Comparison of ENCODE assay signal across 27 cellular contexts in genomic region chr13:110589991-110590390, GRCh38. TPM values are rescaled to one million over a fixed set of nuclear protein-coding genes. Genes with fewer than 3 reads are reported as not detected.
DNase-seq lines count a peak whose midpoint lies in the region; ATAC-seq, FAIRE-seq and TF ChIP-seq lines count a peak whose summit lies in the region.
"Had no signal": no experiment of that assay in that cellular context is flagged by ENCODE, and none has a peak within 500 bp of the region (broad histone marks: within the 10 kb centered on the region; RNA-seq: fewer than 3 reads in every experiment).

No MANE protein-coding gene starts in this region.

- H3K27me3 ChIP-seq in Loucy (ENCODE audit: insufficient read depth, low read length, poor library complexity, severe bottlenecking) (no peaks in the 10 kb centered on the region), K562 (ENCODE audit: control insufficient read depth in 2 of 2, insufficient read depth in 2 of 2, low read length in 2 of 2) (no peaks in the 10 kb centered on the region), stomach (no peaks in the 10 kb centered on the region)

- H3K9me3 ChIP-seq in Loucy (ENCODE audit: insufficient read depth, low read depth, low read length): no peaks in the 10 kb centered on the region
- no peaks in the 10 kb centered on the region for H3K9me3 ChIP-seq in K562 (replicated peaks; ENCODE audit: control insufficient read depth, insufficient read depth, low read depth, low read length)
- H3K9me3 ChIP-seq in stomach: no peaks in the 10 kb centered on the region
- H3K9me3 ChIP-seq: A549, Caco-2 had no signal

- 0% methylated on average over 1 of the region's 1 CpG for WGBS in K562 (ENCODE audit: insufficient coverage, low coverage, missing lambda C conversion rate)
- WGBS in stomach, 5 donors: 38 to 62% (median 57%) methylated on average over 1 of the region's 1 CpG

- TF ChIP-seq POLR2A in K562 (conservative IDR thresholded peaks at IDR 0.05) (no peak), stomach (IDR thresholded peaks at IDR 0.05) (no peak)

- no peaks in the 10 kb centered on the region for H3K4me1 ChIP-seq in Loucy (ENCODE audit: insufficient read depth, low read length, poor library complexity, severe bottlenecking)
- peaks cover 0 to 4% of the 10 kb centered on the region in 2 experiments; a peak in 2 of 5 replicates for H3K4me1 ChIP-seq in K562 (replicated peaks in 1 of 2; ENCODE audit: control insufficient read depth in 2 of 2, insufficient read depth in 2 of 2, low read length in 2 of 2)
- H3K4me1 ChIP-seq in stomach: peaks cover 0 to 13% (median 8%) of the 10 kb centered on the region in 4 donors
- H3K4me1 ChIP-seq: A549 had no signal

- H2AFZ ChIP-seq in Loucy (ENCODE audit: low read length): 0 out of 2 replicates have a peak overlapping the region, but pooled peaks have one; percentile 50
- H2AFZ ChIP-seq in K562 (ENCODE audit: low read depth, low read length): peak overlapping the region; percentile 51; the same call in 1 of the 2 replicates

- TF ChIP-seq EP300 in K562 (IDR thresholded peaks at IDR 0.05; ENCODE audit: low read length) (no peak), stomach (IDR thresholded peaks at IDR 0.05) (no peak)

- ATAC-seq in K562: 0 out of 3 replicates have a peak, but pooled peaks have one; percentile 26
- no peak for ATAC-seq in HG03520 (IDR thresholded peaks at IDR 0.05; ENCODE audit: unreplicated experiment)
- ATAC-seq: A549; CD8-positive, alpha-beta T cell; Panc1; T-cell had no signal

- no peak overlapping the region for H3K4me2 ChIP-seq in Loucy (ENCODE audit: low read depth, low read length, poor library complexity, severe bottlenecking)
- H3K4me2 ChIP-seq in K562 (ENCODE audit: insufficient read depth, low read length): no peak overlapping the region
- H3K4me2 ChIP-seq: A549, KMS-11 had no signal

- intact Hi-C loops in K562 (cut with micrococcal nuclease) (loop anchor here (5.0 to 10.0 kb wide), 2 partner anchors 327 to 455 kb away; partner anchors contain the start of gene ANKRD10), stomach (cut with DNase I; ENCODE audit: low total_unique reads) (loop anchor here (10.0 kb wide), 2 partner anchors 125 to 225 kb away; no protein-coding TSS in a partner anchor)

- TF ChIP-seq CTCF in Loucy (conservative IDR thresholded peaks at IDR 0.05; ENCODE audit: low read length) (no peak), K562 (IDR thresholded peaks at IDR 0.05 in 2 of 3, conservative IDR thresholded peaks at IDR 0.05 in 1 of 3; ENCODE audit: insufficient read depth in 2 of 3, low read depth in 1 of 3, low read length in 3 of 3) (no peak), stomach (IDR thresholded peaks at IDR 0.05) (no peak)

- no peak for FAIRE-seq in K562 (lab: Jason Lieb, UNC)
- FAIRE-seq: A549, GM12892, GM19239 had no signal

- no peak for TF ChIP-seq RAD21 in K562 (CRISPR knock-in tag; conservative IDR thresholded peaks at IDR 0.05 in 1 of 2, IDR thresholded peaks at IDR 0.05 in 1 of 2)

- H3K9me2 ChIP-seq in Loucy (replicated peaks; ENCODE audit: low read depth, low read length): no peaks in the 10 kb centered on the region

- DNase-seq in K562 (ENCODE audit: extremely low read depth in 1 of 4, low spot score in 3 of 4): no peak
- DNase-seq in fibroblast of peridontal ligament (ENCODE audit: extremely low read depth): peak; percentile 15
- DNase-seq in stomach: no peak
- no peak for DNase-seq in stimulated activated naive CD4-positive, alpha-beta T cell (lab: John Stamatoyannopoulos, UW)
- DNase-seq in NCI-H774 (lab: John Stamatoyannopoulos, UW): no peak
- DNase-seq: Caco-2; CD8-positive, alpha-beta T cell; DMS 273 treated with DMSO at 0.1 percent for 48 hours; DMS79; EL; GDM1; IMR-90; NCI-H1092 treated with DMSO at 0.1 percent for 48 hours; NCI-H1436 treated with DMSO at 0.1 percent for 48 hours; NCI-H187 treated with DMSO at 0.1 percent for 48 hours; NCI-H446; NCI-H524 treated with DMSO at 0.1 percent for 48 hours; SHP77; T-cell had no signal

- H3F3A ChIP-seq in Loucy (ENCODE audit: low read depth): no peaks in the 10 kb centered on the region

- no peaks in the 10 kb centered on the region for H3K79me2 ChIP-seq in Loucy (ENCODE audit: insufficient read depth, low read length)
- H3K79me2 ChIP-seq in K562 (ENCODE audit: control insufficient read depth, insufficient read depth, low read length): no peaks in the 10 kb centered on the region

- no peaks in the 10 kb centered on the region for H3K9me1 ChIP-seq in K562 (ENCODE audit: control insufficient read depth, insufficient read depth, low read length)

- in situ Hi-C loops in K562 (cut with MboI): loop anchor here (10.0 kb wide), 1 partner anchor 235 kb away; no protein-coding TSS in a partner anchor

- H3K36me3 ChIP-seq in Loucy (ENCODE audit: insufficient read depth, low read length) (no peaks in the 10 kb centered on the region), K562 (ENCODE audit: control insufficient read depth, insufficient read depth, low read length) (no peaks in the 10 kb centered on the region), stomach (no peaks in the 10 kb centered on the region)

- no peak overlapping the region for H3K9ac ChIP-seq in Loucy (ENCODE audit: low read depth, low read length, poor library complexity, severe bottlenecking)
- no peak overlapping the region for H3K9ac ChIP-seq in K562 (ENCODE audit: insufficient read depth in 1 of 2, low read depth in 2 of 2, low read length in 2 of 2)
- H3K9ac ChIP-seq: KMS-11 had no signal

- BruUV-seq in K562 (replicated peaks; lab: Mats Ljungman, UMichigan): no TSS peak

- H4K20me1 ChIP-seq in Loucy (ENCODE audit: insufficient read depth, low read length, poor library complexity, severe bottlenecking) (no peaks in the 10 kb centered on the region), K562 (replicated peaks; ENCODE audit: control insufficient read depth, insufficient read depth, low read length) (no peaks in the 10 kb centered on the region)

- POLR2A ChIA-PET in K562 (lab: Yijun Ruan, JAX): no interaction called here

- no peak overlapping the region for H3K4me3 ChIP-seq in Loucy (ENCODE audit: low read length, poor library complexity, severe bottlenecking)
- no peak overlapping the region for H3K4me3 ChIP-seq in K562
- H3K4me3 ChIP-seq in stomach: no peak overlapping the region
- H3K4me3 ChIP-seq: A549 had no signal

- CTCF ChIA-PET in K562 (lab: Yijun Ruan, JAX; ENCODE audit: low intra/inter-chr PET ratio): no interaction called here

- H3K27ac ChIP-seq in K562 (ENCODE audit: extremely low read depth, low read depth, low read length) (no peak overlapping the region), stomach (peak overlapping the region in 4 of 5 donors; percentile 27 to 50 (median 45))
- H3K27ac ChIP-seq: A549, C4-2B, KMS-11 had no signal

TF ChIP-seq in K562, 482 proteins besides CTCF, POLR2A, EP300 and RAD21 (continues in another document):
- TF ChIP-seq HES1 (IDR thresholded peaks at IDR 0.05; ENCODE audit: low read depth): no peak
- TF ChIP-seq ZNF551 (CRISPR knock-in tag; IDR thresholded peaks at IDR 0.05): no peak
- no peak for TF ChIP-seq CSDE1 (IDR thresholded peaks at IDR 0.05)
- no peak for TF ChIP-seq SOX6 (IDR thresholded peaks at IDR 0.05)

RNA-seq across cellular contexts. Expression of gene NAXD, which starts 25.4 kb away (rescaled TPM):
- total RNA-seq in K562 (2011; cell fraction: chromatin; rRNA removed; ENCODE audit: low replicate concordance): 32.5 and 45.0 TPM in 2 replicates
- total RNA-seq in K562 (2011; cell fraction: nucleolus; rRNA removed): 25.1 and 28.0 TPM in 2 replicates
- 19.5 and 24.8 TPM in 2 replicates for total RNA-seq in K562 (2011; cell fraction: nucleoplasm; rRNA removed)
- 9.4 and 10.9 TPM in 2 replicates for total RNA-seq in K562 (2014; rRNA removed)
- 9.4 and 10.4 TPM in 2 replicates for total RNA-seq in K562 (2014; rRNA removed; fragmentation: Illumina TruSeq; extraction: Trizol)
- total RNA-seq in K562 (2015; rRNA removed; fragmentation: Illumina TruSeq; extraction: Trizol): 13.2 and 14.1 TPM in 2 replicates
- 19.3 and 20.1 TPM in 2 replicates for total RNA-seq in K562 (2021)
- 15.4 and 19.7 TPM in 2 replicates for polyA plus RNA-seq in K562 (2011; rRNA removed)
- 19.3 and 25.1 TPM in 2 replicates for polyA plus RNA-seq in K562 (2011; cell fraction: cytosol; rRNA removed)
- polyA plus RNA-seq in K562 (2011; cell fraction: nucleus; rRNA removed): 81.8 and 101 TPM in 2 replicates
- 17.8 and 18.6 TPM in 2 replicates for polyA plus RNA-seq in K562 (2012)
- 13.0 and 17.0 TPM in 2 replicates for polyA plus RNA-seq in K562 (2014; fragmentation: Illumina TruSeq; extraction: Trizol)
- polyA plus RNA-seq in K562 (2014; fragmentation: Nextera tagmentation; extraction: Ambion mirVana): 1 to 10 TPM in 1 of 2 experiments, under 1 TPM in 1; 0.59 to 1.7 TPM
- 20.6 and 20.8 TPM in 2 replicates for polyA plus RNA-seq in K562 (2014; rRNA removed)
- polyA minus RNA-seq in K562 (2011; rRNA and poly(A)+ RNA removed): 10.0 and 11.0 TPM in 2 replicates
- 5.3 and 8.5 TPM in 2 replicates for polyA minus RNA-seq in K562 (2011; cell fraction: cytosol; rRNA and poly(A)+ RNA removed)
- polyA minus RNA-seq in K562 (2011; cell fraction: nucleus; rRNA and poly(A)+ RNA removed): 10.6 and 16.3 TPM in 2 replicates
- 10 to 100 TPM; 25.7 to 50.7 (median 34.4) TPM for total RNA-seq in stomach
- polyA plus RNA-seq in stomach: 10 to 100 TPM; 38.4 to 44.7 (median 41.4) TPM

RNA-seq across cellular contexts. Expression of gene RAB20, which starts 28.5 kb away (rescaled TPM):
- 1.3 and 3.9 TPM in 2 replicates for total RNA-seq in K562 (2011; cell fraction: chromatin; rRNA removed; ENCODE audit: low replicate concordance)
- 2.5 TPM in 2 replicates for total RNA-seq in K562 (2011; cell fraction: nucleolus; rRNA removed)
- total RNA-seq in K562 (2011; cell fraction: nucleoplasm; rRNA removed): 1.5 and 2.9 TPM in 2 replicates
- total RNA-seq in K562 (2014; rRNA removed) (9.2 and 12.4 TPM in 2 replicates), K562 (2014; rRNA removed; fragmentation: Illumina TruSeq; extraction: Trizol) (4.3 and 4.8 TPM in 2 replicates), K562 (2015; rRNA removed; fragmentation: Illumina TruSeq; extraction: Trizol) (6.7 and 7.7 TPM in 2 replicates), K562 (2021) (7.9 and 8.1 TPM in 2 replicates), stomach (10 to 100 TPM; 11.7 to 44.6 (median 20.0) TPM)
- polyA plus RNA-seq in K562 (2011; rRNA removed) (4.6 and 11.8 TPM in 2 replicates), K562 (2014; fragmentation: Illumina TruSeq; extraction: Trizol) (5.4 and 7.5 TPM in 2 replicates), K562 (2014; fragmentation: Nextera tagmentation; extraction: Ambion mirVana) (under 1 TPM; 0.62 to 0.82 TPM), K562 (2014; rRNA removed) (7.1 and 9.1 TPM in 2 replicates), stomach (10 to 100 TPM; 25.5 to 41.8 (median 36.0) TPM)
- 8.9 and 13.3 TPM in 2 replicates for polyA plus RNA-seq in K562 (2011; cell fraction: cytosol; rRNA removed)
- 3.6 and 6.9 TPM in 2 replicates for polyA plus RNA-seq in K562 (2011; cell fraction: nucleus; rRNA removed)
- 10.1 and 10.6 TPM in 2 replicates for polyA plus RNA-seq in K562 (2012)
- polyA minus RNA-seq in K562 (2011; rRNA and poly(A)+ RNA removed): 2.9 and 6.8 TPM in 2 replicates
- 2.9 and 9.6 TPM in 2 replicates for polyA minus RNA-seq in K562 (2011; cell fraction: cytosol; rRNA and poly(A)+ RNA removed)
- polyA minus RNA-seq in K562 (2011; cell fraction: nucleus; rRNA and poly(A)+ RNA removed): 1.9 and 4.2 TPM in 2 replicates
